ENCODE assay signal across 26 cellular contexts in the genomic region with DNA sequence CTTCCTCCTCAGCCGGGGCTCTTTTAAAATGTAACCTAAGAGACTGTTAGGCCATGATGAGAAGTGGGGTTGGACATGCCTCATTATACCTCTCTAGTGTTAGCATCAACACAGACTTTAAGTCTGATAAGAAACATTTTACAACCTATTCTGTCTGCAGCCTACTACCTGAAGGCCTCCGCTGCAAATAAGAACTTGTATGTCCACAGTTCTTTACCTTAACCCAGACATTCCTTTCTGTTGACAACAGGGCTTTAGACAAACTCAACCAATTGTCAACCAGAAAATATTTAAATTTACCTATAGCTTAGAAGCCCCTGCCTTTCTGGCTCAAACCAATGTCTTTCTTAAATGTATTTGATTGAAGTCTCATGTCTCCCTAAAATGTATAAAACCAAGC.
"Had no signal": no experiment of that assay in that cellular context is flagged by ENCODE, and none has a peak within 500 bp of the region (broad histone marks: within the 10 kb centered on the region; RNA-seq: fewer than 3 reads in every experiment).

No MANE protein-coding gene starts in this region.

- H3K27me3 Mint-ChIP-seq: activated naive CD4-positive, alpha-beta T cell treated with anti-CD3 and anti-CD28 coated beads, Interleukin-2, amount 50 U/mL, for 24 hours; dendritic cell treated with granulocyte-macrophage colony-stimulating factor and Interleukin-4, amounts not matched to agents 40 ng/mL and 50 ng/mL, for 4 days; naive thymus-derived CD4-positive, alpha-beta T cell; stimulated activated naive B cell treated with anti-CD40 and anti-IgM and Interleukin-4, amounts not matched to agents 10 μg/mL and 1 μg/mL and 100 μg/mL, for 72 hours had no signal

- H3K27ac ChIP-seq: brain microvascular endothelial cell, gastroesophageal sphincter, lower lobe of right lung, upper lobe of right lung had no signal

- ATAC-seq: activated CD8-positive, alpha-beta T cell treated with anti-CD3 and anti-CD28 coated beads, Interleukin-2, amount 10 ng/mL, durations not matched to agents 7 days and 5 days; esophagus mucosa; gastroesophageal sphincter; left lobe of liver; lower lobe of right lung; naive thymus-derived CD4-positive, alpha-beta T cell; sciatic nerve; SK-N-SH treated with all-trans-retinoic acid at 6 μM for 48 hours; stimulated activated naive B cell treated with anti-CD40 and anti-IgM and Interleukin-4, amounts not matched to agents 10 μg/mL and 1 μg/mL and 100 μg/mL, for 72 hours; upper lobe of right lung had no signal

- H3K36me3 Mint-ChIP-seq: activated naive CD4-positive, alpha-beta T cell treated with anti-CD3 and anti-CD28 coated beads, Interleukin-2, amount 50 U/mL, for 24 hours; naive thymus-derived CD4-positive, alpha-beta T cell; stimulated activated naive B cell treated with anti-CD40 and anti-IgM and Interleukin-4, amounts not matched to agents 10 μg/mL and 1 μg/mL and 100 μg/mL, for 72 hours had no signal

- DNase-seq: activated CD4-positive, alpha-beta T cell treated with anti-CD3 and anti-CD28 coated beads for 1 hour; activated CD4-positive, alpha-beta T cell treated with anti-CD3 and anti-CD28 coated beads, Interleukin-2, amount 50 U/mL, for 1 hour; activated CD8-positive, alpha-beta T cell treated with anti-CD3 and anti-CD28 coated beads, Interleukin-2, amount 10 ng/mL, durations not matched to agents 7 days and 5 days; activated gamma-delta T cell; aorta; brain microvascular endothelial cell; effector CD8-positive, alpha-beta T cell; kidney; lower lobe of right lung; naive thymus-derived CD4-positive, alpha-beta T cell; posterior cingulate gyrus; small intestine; stimulated activated CD4-positive, alpha-beta T cell treated with anti-CD3 and anti-CD28 coated beads, Interleukin-15, amount 100 ng/mL, for 24 hours; stimulated activated CD4-positive, alpha-beta T cell treated with anti-CD3 and anti-CD28 coated beads, Interleukin-2, amount 100 ng/mL, for 48 hours; stimulated activated CD8-positive, alpha-beta memory T cell treated with anti-CD3 and anti-CD28 coated beads, Interleukin-4, amount 100 ng/mL, for 48 hours; stimulated activated naive B cell treated with anti-CD40 and anti-IgM and Interleukin-4, amounts not matched to agents 10 μg/mL and 1 μg/mL and 100 μg/mL, for 72 hours; upper lobe of right lung had no signal

- FAIRE-seq: kidney, small intestine had no signal

- H3K27me3 ChIP-seq: brain microvascular endothelial cell, gastroesophageal sphincter, upper lobe of right lung had no signal

- H3K4me3 Mint-ChIP-seq: activated CD8-positive, alpha-beta T cell treated with anti-CD3 and anti-CD28 coated beads, Interleukin-2, amount 10 ng/mL, durations not matched to agents 7 days and 5 days; activated naive CD4-positive, alpha-beta T cell treated with anti-CD3 and anti-CD28 coated beads, Interleukin-2, amount 50 U/mL, for 24 hours; activated T-helper 1 cell treated with anti-CD3 and anti-CD28 coated beads, Interleukin-12 subunit alpha, Interleukin-12 subunit beta, Interleukin-2, Interleukin-4 antibody, amounts not matched to agents 30 ng/mL and 10 ng/mL and 1 ng/mL, durations not matched to agents 14 hours and 24 hours and 36 hours; dendritic cell treated with granulocyte-macrophage colony-stimulating factor and Interleukin-4, amounts not matched to agents 40 ng/mL and 50 ng/mL, for 4 days; naive thymus-derived CD4-positive, alpha-beta T cell; neural crest cell; stimulated activated naive B cell treated with anti-CD40 and anti-IgM and Interleukin-4, amounts not matched to agents 10 μg/mL and 1 μg/mL and 100 μg/mL, for 72 hours had no signal

- H3K27ac Mint-ChIP-seq: activated CD8-positive, alpha-beta T cell treated with anti-CD3 and anti-CD28 coated beads, Interleukin-2, amount 10 ng/mL, durations not matched to agents 7 days and 5 days; activated naive CD4-positive, alpha-beta T cell treated with anti-CD3 and anti-CD28 coated beads, Interleukin-2, amount 50 U/mL, for 24 hours; activated T-helper 1 cell treated with anti-CD3 and anti-CD28 coated beads, Interleukin-12 subunit alpha, Interleukin-12 subunit beta, Interleukin-2, Interleukin-4 antibody, amounts not matched to agents 30 ng/mL and 10 ng/mL and 1 ng/mL, durations not matched to agents 14 hours and 24 hours and 36 hours; dendritic cell treated with granulocyte-macrophage colony-stimulating factor and Interleukin-4, amounts not matched to agents 40 ng/mL and 50 ng/mL, for 4 days; naive thymus-derived CD4-positive, alpha-beta T cell; stimulated activated naive B cell treated with anti-CD40 and anti-IgM and Interleukin-4, amounts not matched to agents 10 μg/mL and 1 μg/mL and 100 μg/mL, for 72 hours had no signal

- H3K4me1 ChIP-seq: gastroesophageal sphincter, lower lobe of right lung, upper lobe of right lung had no signal

- H3K36me3 ChIP-seq: brain microvascular endothelial cell, gastroesophageal sphincter, lower lobe of right lung, upper lobe of right lung had no signal

- H3K4me1 Mint-ChIP-seq: activated naive CD4-positive, alpha-beta T cell treated with anti-CD3 and anti-CD28 coated beads, Interleukin-2, amount 50 U/mL, for 24 hours; naive thymus-derived CD4-positive, alpha-beta T cell; stimulated activated naive B cell treated with anti-CD40 and anti-IgM and Interleukin-4, amounts not matched to agents 10 μg/mL and 1 μg/mL and 100 μg/mL, for 72 hours had no signal

- H3K9me3 ChIP-seq: gastroesophageal sphincter, lower lobe of right lung, upper lobe of right lung had no signal

- H3K4me3 ChIP-seq: gastroesophageal sphincter, lower lobe of right lung, upper lobe of right lung had no signal
